Comparison of ENCODE assay signal across 14 cellular contexts in the genomic region with DNA sequence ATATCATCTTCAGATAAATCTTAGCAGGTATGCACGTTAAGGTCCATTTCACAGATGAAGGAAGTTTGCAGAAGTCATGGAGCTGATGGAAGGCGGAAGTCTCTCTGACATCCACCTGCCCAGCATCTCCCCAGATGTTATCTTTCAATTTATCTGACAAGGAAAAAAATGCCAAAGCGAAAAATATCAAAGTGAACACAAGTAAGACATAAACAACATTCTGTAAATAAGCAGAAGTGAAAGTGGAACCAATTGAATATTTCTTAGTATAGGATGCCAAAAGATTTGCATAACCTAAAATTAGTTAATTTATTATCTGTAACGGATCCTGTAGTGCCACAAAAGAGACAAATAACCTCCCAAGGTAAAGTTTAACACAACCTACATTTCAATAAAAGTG.
A peak's percentile ranks its signal among the peaks of the same experiment; 100 is the strongest.
DNase-seq lines count a peak whose midpoint lies in the region; ATAC-seq and TF ChIP-seq lines count a peak whose summit lies in the region.
"Had no signal": no experiment of that assay in that cellular context is flagged by ENCODE, and none has a peak within 500 bp of the region (broad histone marks: within the 10 kb centered on the region; RNA-seq: fewer than 3 reads in every experiment).

No MANE protein-coding gene starts in this region.

- H4K91ac ChIP-seq in H9 (ENCODE audit: insufficient read length, low read depth, low read length): no peak overlapping the region

- H3K36me3 ChIP-seq in BLaER1 treated with 17β-estradiol and CSF1 and Interleukin-3, amounts not matched to agents 10 nM and 100 nM: no peaks in the 10 kb centered on the region
- H3K36me3 ChIP-seq in SK-N-SH (replicated peaks in 1 of 2; ENCODE audit: control insufficient read depth in 1 of 2, insufficient read depth in 2 of 2, low read length in 1 of 2): no peaks in the 10 kb centered on the region
- H3K36me3 ChIP-seq: upper lobe of right lung had no signal

- POLR2A ChIA-PET in SK-N-SH (lab: Yijun Ruan, JAX): no interaction called here

- peak; percentile 14 for DNase-seq in GM19238 (ENCODE audit: insufficient read length, low spot score)
- no peak for DNase-seq in effector CD8-positive, alpha-beta T cell (lab: John Stamatoyannopoulos, UW)
- DNase-seq in activated CD8-positive, alpha-beta memory T cell treated with anti-CD3 and anti-CD28 coated beads for 24 hours: no peak
- DNase-seq in H9: no peak
- no peak for DNase-seq in SK-N-SH
- DNase-seq: activated gamma-delta T cell treated with Interleukin-2 at 50 U/mL for 16 hours, glutamatergic neuron, NCI-H2029, psoas muscle, upper lobe of right lung had no signal

- H3K4me1 ChIP-seq in BLaER1 treated with 17β-estradiol and CSF1 and Interleukin-3, amounts not matched to agents 10 nM and 100 nM: peaks cover 9 to 29% (median 13%) of the 10 kb centered on the region in 10 experiments; a peak in 19 of 20 replicates
- H3K4me1 ChIP-seq in H9 (ENCODE audit: insufficient read depth, low read length) (no peaks in the 10 kb centered on the region), SK-N-SH (ENCODE audit: control insufficient read depth in 1 of 2, insufficient read depth in 2 of 2, low read depth in 1 of 2, low read length in 1 of 2) (no peaks in the 10 kb centered on the region)
- H3K4me1 ChIP-seq: psoas muscle, upper lobe of right lung had no signal

- H3K9ac ChIP-seq in BLaER1 treated with 17β-estradiol and CSF1 and Interleukin-3, amounts not matched to agents 10 nM and 100 nM: no peak overlapping the region
- no peak overlapping the region for H3K9ac ChIP-seq in H9 (ENCODE audit: extremely low read depth, insufficient read length, low read length)
- no peak overlapping the region for H3K9ac ChIP-seq in SK-N-SH

- H3K36me3 Mint-ChIP-seq in H9 (ENCODE audit: insufficient read depth in 1 of 3, low read depth in 3 of 3): no peaks in the 10 kb centered on the region

- no peak overlapping the region for H3K18ac ChIP-seq in H9 (ENCODE audit: insufficient read length, low read depth, low read length)

- no peak for TF ChIP-seq RAD21 in SK-N-SH (IDR thresholded peaks at IDR 0.05; ENCODE audit: low read length)

- H2BK15ac ChIP-seq in H9 (ENCODE audit: low read depth, low read length): no peak overlapping the region

- no peaks in the 10 kb centered on the region for H3K9me3 Mint-ChIP-seq in H9

- peaks cover 0 to under 1% of the 10 kb centered on the region in 2 experiments; a peak in 1 of 4 replicates for H3K4me1 Mint-ChIP-seq in H9

- H3K4me3 Mint-ChIP-seq in H9: no peak overlapping the region

- no peak overlapping the region for H2BK120ac ChIP-seq in H9 (ENCODE audit: low read depth, low read length, poor library complexity, severe bottlenecking)

- H3K4me2 ChIP-seq in BLaER1 treated with 17β-estradiol and CSF1 and Interleukin-3, amounts not matched to agents 10 nM and 100 nM: peak overlapping the region; percentile 6 to 69 (median 27); a peak in 16 of 22 replicates
- no peak overlapping the region for H3K4me2 ChIP-seq in H9 (ENCODE audit: insufficient read depth, insufficient read length, low read length)
- no peak overlapping the region for H3K4me2 ChIP-seq in SK-N-SH

- no peak overlapping the region for H2AK5ac ChIP-seq in H9 (ENCODE audit: insufficient read length, low read length)

- no peak overlapping the region for H3T11ph ChIP-seq in H9 (ENCODE audit: low read length)

- H3K79me1 ChIP-seq in H9 (ENCODE audit: insufficient read depth, low read depth, low read length, poor library complexity, severe bottlenecking): no peaks in the 10 kb centered on the region

- H3K27me3 Mint-ChIP-seq in H9 (ENCODE audit: low read depth): no peaks in the 10 kb centered on the region

- CTCF ChIA-PET in SK-N-SH (lab: Yijun Ruan, JAX): no interaction called here

- H3F3A ChIP-seq in SK-N-SH (replicated peaks; ENCODE audit: insufficient read depth): no peaks in the 10 kb centered on the region

- H3K56ac ChIP-seq in H9 (ENCODE audit: insufficient read length, low read depth, low read length): no peak overlapping the region

- no peaks in the 10 kb centered on the region for H3K9me2 ChIP-seq in SK-N-SH

- H3K23ac ChIP-seq in H9 (ENCODE audit: insufficient read length, low read depth, low read length): no peak overlapping the region

- H2BK5ac ChIP-seq in H9 (ENCODE audit: insufficient read length, low read length): no peak overlapping the region

- H3K9me3 ChIP-seq in BLaER1 treated with 17β-estradiol and CSF1 and Interleukin-3, amounts not matched to agents 10 nM and 100 nM (replicated peaks in 1 of 11): no peaks in the 10 kb centered on the region
- no peaks in the 10 kb centered on the region for H3K9me3 ChIP-seq in H9 (ENCODE audit: control insufficient read depth, low read depth, low read length)
- H3K9me3 ChIP-seq in SK-N-SH: no peaks in the 10 kb centered on the region
- H3K9me3 ChIP-seq: psoas muscle, upper lobe of right lung had no signal

- no peak overlapping the region for H2AFZ ChIP-seq in H9 (ENCODE audit: low read length)
- no peak overlapping the region for H2AFZ ChIP-seq in SK-N-SH (ENCODE audit: low read depth)

- H4K8ac ChIP-seq in H9 (replicated peaks; ENCODE audit: insufficient read length, low read depth, low read length): no peak overlapping the region

- H3K27ac Mint-ChIP-seq in H9: no peak overlapping the region

- H4K20me1 ChIP-seq in BLaER1 treated with 17β-estradiol and CSF1 and Interleukin-3, amounts not matched to agents 10 nM and 100 nM: no peaks in the 10 kb centered on the region
- H4K20me1 ChIP-seq in H9 (ENCODE audit: control insufficient read depth, insufficient read depth, insufficient read length) (no peaks in the 10 kb centered on the region), SK-N-SH (ENCODE audit: insufficient read depth) (no peaks in the 10 kb centered on the region)

- H2BK20ac ChIP-seq in H9 (ENCODE audit: low read depth, low read length, poor library complexity, severe bottlenecking): no peak overlapping the region

- WGBS in H9 (ENCODE audit: extremely low coverage, insufficient read length, low lambda C conversion rate): no CpG with 5 or more reads among the region's 4 CpGs
- WGBS in SK-N-SH (ENCODE audit: low lambda C conversion rate): 77% methylated on average over 4 of the region's 4 CpGs

- H3K23me2 ChIP-seq in H9 (ENCODE audit: insufficient read length, low read depth, low read length, poor library complexity, severe bottlenecking): no peaks in the 10 kb centered on the region

- H3K79me2 ChIP-seq in H9 (ENCODE audit: insufficient read depth, low read length) (no peaks in the 10 kb centered on the region), SK-N-SH (ENCODE audit: insufficient read depth) (no peaks in the 10 kb centered on the region)

- 0 out of 22 replicates have a peak overlapping the region, but pooled peaks of 1 of the 11 experiments have one; percentile 12 for H3K27ac ChIP-seq in BLaER1 treated with 17β-estradiol and CSF1 and Interleukin-3, amounts not matched to agents 10 nM and 100 nM
- no peak overlapping the region for H3K27ac ChIP-seq in H9 (ENCODE audit: insufficient read length, low read depth, low read length)
- no peak overlapping the region for H3K27ac ChIP-seq in SK-N-SH (ENCODE audit: low read depth in 2 of 2, low read length in 1 of 2)
- H3K27ac ChIP-seq: psoas muscle, upper lobe of right lung had no signal

- no peak for TF ChIP-seq EP300 in SK-N-SH (IDR thresholded peaks at IDR 0.05; ENCODE audit: borderline replicate concordance in 1 of 2, low read depth in 1 of 2, low read length in 1 of 2)

- H3K4ac ChIP-seq in H9 (ENCODE audit: low read depth, low read length): no peak overlapping the region

- ATAC-seq in HG02610 (IDR thresholded peaks at IDR 0.05; ENCODE audit: unreplicated experiment): peak; percentile 96
- ATAC-seq in HG03378 (IDR thresholded peaks at IDR 0.05; ENCODE audit: unreplicated experiment): peak; percentile 99
- ATAC-seq: psoas muscle had no signal

- H3K4me3 ChIP-seq in BLaER1 treated with 17β-estradiol and CSF1 and Interleukin-3, amounts not matched to agents 10 nM and 100 nM: no peak overlapping the region
- no peak overlapping the region for H3K4me3 ChIP-seq in SK-N-SH (ENCODE audit: low read depth in 2 of 2, low read length in 1 of 2)
- H3K4me3 ChIP-seq: lung, psoas muscle, upper lobe of right lung had no signal

- H3K27me3 ChIP-seq in BLaER1 treated with 17β-estradiol and CSF1 and Interleukin-3, amounts not matched to agents 10 nM and 100 nM: no peaks in the 10 kb centered on the region
- H3K27me3 ChIP-seq in H9 (ENCODE audit: insufficient read depth, low read length) (no peaks in the 10 kb centered on the region), SK-N-SH (ENCODE audit: insufficient read depth) (no peaks in the 10 kb centered on the region)
- H3K27me3 ChIP-seq: upper lobe of right lung had no signal

- no peak overlapping the region for H4K5ac ChIP-seq in H9 (ENCODE audit: insufficient read length, low read depth, low read length)

- no peak overlapping the region for H2BK12ac ChIP-seq in H9 (ENCODE audit: insufficient read length, low read depth, low read length)

- no peak for TF ChIP-seq CTCF in H9 (conservative IDR thresholded peaks at IDR 0.05)
- TF ChIP-seq CTCF in SK-N-SH (IDR thresholded peaks at IDR 0.05): no peak

- no peak overlapping the region for H3K14ac ChIP-seq in H9 (ENCODE audit: insufficient read depth, low read length)

TF ChIP-seq in SK-N-SH, 30 proteins besides CTCF, POLR2A, EP300 and RAD21:
- TF ChIP-seq, protein P1, sequence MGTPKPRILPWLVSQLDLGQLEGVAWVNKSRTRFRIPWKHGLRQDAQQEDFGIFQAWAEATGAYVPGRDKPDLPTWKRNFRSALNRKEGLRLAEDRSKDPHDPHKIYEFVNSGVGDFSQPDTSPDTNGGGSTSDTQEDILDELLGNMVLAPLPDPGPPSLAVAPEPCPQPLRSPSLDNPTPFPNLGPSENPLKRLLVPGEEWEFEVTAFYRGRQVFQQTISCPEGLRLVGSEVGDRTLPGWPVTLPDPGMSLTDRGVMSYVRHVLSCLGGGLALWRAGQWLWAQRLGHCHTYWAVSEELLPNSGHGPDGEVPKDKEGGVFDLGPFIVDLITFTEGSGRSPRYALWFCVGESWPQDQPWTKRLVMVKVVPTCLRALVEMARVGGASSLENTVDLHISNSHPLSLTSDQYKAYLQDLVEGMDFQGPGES (IDR thresholded peaks at IDR 0.05; ENCODE audit: low read depth, low read length): no peak
- TF ChIP-seq, protein P2, sequence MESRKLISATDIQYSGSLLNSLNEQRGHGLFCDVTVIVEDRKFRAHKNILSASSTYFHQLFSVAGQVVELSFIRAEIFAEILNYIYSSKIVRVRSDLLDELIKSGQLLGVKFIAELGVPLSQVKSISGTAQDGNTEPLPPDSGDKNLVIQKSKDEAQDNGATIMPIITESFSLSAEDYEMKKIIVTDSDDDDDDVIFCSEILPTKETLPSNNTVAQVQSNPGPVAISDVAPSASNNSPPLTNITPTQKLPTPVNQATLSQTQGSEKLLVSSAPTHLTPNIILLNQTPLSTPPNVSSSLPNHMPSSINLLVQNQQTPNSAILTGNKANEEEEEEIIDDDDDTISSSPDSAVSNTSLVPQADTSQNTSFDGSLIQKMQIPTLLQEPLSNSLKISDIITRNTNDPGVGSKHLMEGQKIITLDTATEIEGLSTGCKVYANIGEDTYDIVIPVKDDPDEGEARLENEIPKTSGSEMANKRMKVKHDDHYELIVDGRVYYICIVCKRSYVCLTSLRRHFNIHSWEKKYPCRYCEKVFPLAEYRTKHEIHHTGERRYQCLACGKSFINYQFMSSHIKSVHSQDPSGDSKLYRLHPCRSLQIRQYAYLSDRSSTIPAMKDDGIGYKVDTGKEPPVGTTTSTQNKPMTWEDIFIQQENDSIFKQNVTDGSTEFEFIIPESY (IDR thresholded peaks at IDR 0.05; ENCODE audit: borderline replicate concordance, low read depth): no peak

Comparison
In these comparisons a context has a peak if more than half of its experiments do, and no peak if none do; other contexts are left out.
1. H3K4me2 ChIP-seq: peak in BLaER1 treated with 17β-estradiol and CSF1 and Interleukin-3, amounts not matched to agents 10 nM and 100 nM (11 of 11); none in H9 (single experiment) and SK-N-SH (single experiment).